Comparison of ENCODE assay signal across 30 cellular contexts in the genomic region with DNA sequence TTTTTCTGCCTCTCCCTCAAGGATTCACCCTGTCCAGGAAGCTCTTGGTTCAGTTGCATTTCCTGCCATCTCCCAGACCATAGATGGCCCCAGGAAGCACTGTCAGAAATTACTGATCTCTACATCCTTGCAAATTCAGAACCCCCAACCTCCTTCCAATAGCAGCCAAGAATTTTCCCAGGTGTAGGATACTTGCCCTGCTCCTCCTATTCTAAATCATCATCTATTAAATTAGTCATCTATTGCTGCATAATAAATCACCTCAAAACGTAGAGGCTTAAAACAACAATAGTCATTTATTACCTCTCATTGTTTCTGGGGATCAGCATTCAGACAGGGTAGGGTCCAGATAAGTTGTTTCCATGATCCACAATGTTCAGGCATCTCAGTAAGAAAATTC. TPM values are rescaled to one million over a fixed set of nuclear protein-coding genes. Genes with fewer than 3 reads are reported as not detected.
"Had no signal": no experiment of that assay in that cellular context is flagged by ENCODE, and none has a peak within 500 bp of the region (broad histone marks: within the 10 kb centered on the region; RNA-seq: fewer than 3 reads in every experiment).

No MANE protein-coding gene starts in this region.

- H3K27me3 ChIP-seq: ascending aorta, cardiac muscle cell had no signal

- DNase-seq: activated B cell treated with CpG ODN at 0.5 μM for 24 hours; activated CD4-positive, alpha-beta memory T cell treated with anti-CD3 and anti-CD28 coated beads for 36 hours; activated CD4-positive, alpha-beta T cell treated with anti-CD3 and anti-CD28 coated beads for 4 hours; activated CD4-positive, alpha-beta T cell treated with anti-CD3 and anti-CD28 coated beads, Interleukin-2, amount 10 ng/mL, durations not matched to agents 24 days and 14 days; activated CD4-positive, alpha-beta T cell treated with anti-CD3 and anti-CD28 coated beads, Interleukin-2, amount 50 U/mL, for 1 hour; activated CD4-positive, alpha-beta T cell treated with anti-CD3 and anti-CD28 coated beads, Interleukin-2, amount 50 U/mL, for 4 hours; activated CD4-positive, CD25-positive, alpha-beta regulatory T cell treated with anti-CD3 and anti-CD28 coated beads, Interleukin-2, amount 50 U/mL, for 72 hours; activated CD8-positive, alpha-beta memory T cell treated with anti-CD3 and anti-CD28 coated beads, Interleukin-2, amount 50 U/mL, for 4 hours; activated CD8-positive, alpha-beta T cell treated with anti-CD3 and anti-CD28 coated beads for 36 hours; activated effector memory CD4-positive, alpha-beta T cell treated with Interleukin-2 at 50 U/mL for 16 hours; activated gamma-delta T cell; activated naive CD4-positive, alpha-beta T cell treated with anti-CD3 and anti-CD28 coated beads, Interleukin-2, amount 10 ng/mL, durations not matched to agents 7 days and 5 days; activated naive CD4-positive, alpha-beta T cell treated with Interleukin-2 at 50 U/mL for 16 hours; activated naive CD8-positive, alpha-beta T cell treated with anti-CD3 and anti-CD28 coated beads, Interleukin-2, amount 10 ng/mL, durations not matched to agents 7 days and 5 days; activated naive CD8-positive, alpha-beta T cell treated with anti-CD3 and anti-CD28 coated beads, Interleukin-2, amount 50 U/mL, for 24 hours; activated T-cell treated with anti-CD3 and anti-CD28 coated beads for 4 hours; activated T-cell treated with anti-CD3 and anti-CD28 coated beads, Interleukin-2, amount 50 U/mL, for 1 hour; activated T-cell treated with anti-CD3 and anti-CD28 coated beads, Interleukin-2, amount 50 U/mL, for 4 hours; amygdala; anterior cingulate cortex; caudate nucleus; cerebellar nuclear complex; T-helper 1 cell; T-helper 2 cell; T-helper 9 cell had no signal

- H3K27ac ChIP-seq: ascending aorta, cardiac muscle cell, VCaP had no signal

- ATAC-seq: activated CD8-positive, alpha-beta T cell treated with anti-CD3 and anti-CD28 coated beads for 36 hours; activated naive CD8-positive, alpha-beta T cell treated with anti-CD3 and anti-CD28 coated beads, Interleukin-2, amount 50 U/mL, for 24 hours; activated T-cell treated with anti-CD3 and anti-CD28 coated beads, Interleukin-2, amount 50 U/mL, for 4 hours had no signal

- H3K9me3 ChIP-seq: ascending aorta had no signal

- H3K4me1 ChIP-seq: ascending aorta had no signal

- H3K4me3 ChIP-seq: ascending aorta, cardiac muscle cell had no signal

- H3K36me3 ChIP-seq: ascending aorta, cardiac muscle cell had no signal

RNA-seq across cellular contexts. Expression of a gene that starts 26.1 kb away (rescaled TPM):
- total RNA-seq: activated CD4-positive, alpha-beta memory T cell treated with anti-CD3 and anti-CD28 coated beads for 36 hours; activated CD4-positive, alpha-beta T cell treated with anti-CD3 and anti-CD28 coated beads, Interleukin-2, amount 10 ng/mL, durations not matched to agents 24 days and 14 days; activated CD8-positive, alpha-beta memory T cell treated with anti-CD3 and anti-CD28 coated beads for 36 hours; activated CD8-positive, alpha-beta T cell treated with anti-CD3 and anti-CD28 coated beads for 36 hours; activated naive CD8-positive, alpha-beta T cell treated with anti-CD3 and anti-CD28 coated beads, Interleukin-2, amount 10 ng/mL, durations not matched to agents 7 days and 5 days; activated T-helper 2 cell treated with anti-CD3 and anti-CD28 coated beads, Interferon-gamma antibody, Interleukin-2, Interleukin-4, amounts not matched to agents 10 μg/mL and 5 μg/mL and 100 μg/mL, durations not matched to agents 14 hours and 24 hours and 36 hours had no signal
